1 cellular context compared by ENCODE assay signal in genomic region chr22:41522813-41523212, GRCh38.
TF ChIP-seq lines count a peak whose summit lies in the region.

No MANE protein-coding gene starts in this region.

TF ChIP-seq in IMR-90, 13 proteins besides CTCF, POLR2A, EP300 and RAD21 (continued from another document):
- no peak for TF ChIP-seq SMC3 (IDR thresholded peaks at IDR 0.05; ENCODE audit: low read depth, low read length)
TF ChIP-seq in IMR-90: peak in this region for 0.
